8 cellular contexts compared by ENCODE assay signal in genomic region chr2:158745067-158745865, GRCh38. TPM values are rescaled to one million over a fixed set of nuclear protein-coding genes. Genes with fewer than 3 reads are reported as not detected.
A peak's percentile ranks its signal among the peaks of the same experiment; 100 is the strongest.
DNase-seq lines count a peak whose midpoint lies in the region; ATAC-seq and TF ChIP-seq lines count a peak whose summit lies in the region.

No MANE protein-coding gene starts in this region.

- no peaks in the 10 kb centered on the region for H3K79me2 ChIP-seq in neural cell (replicated peaks; ENCODE audit: insufficient read depth, low read length)

- TF ChIP-seq RAD21 in neural cell (conservative IDR thresholded peaks at IDR 0.05) = peak; percentile 91

- H3K36me3 ChIP-seq in neural cell (ENCODE audit: insufficient read depth, low read length) = no peaks in the 10 kb centered on the region

- H3K9me2 ChIP-seq in neural cell (ENCODE audit: insufficient read depth, low read length) = no peaks in the 10 kb centered on the region

- no peaks in the 10 kb centered on the region for H3K27me3 ChIP-seq in neural cell (ENCODE audit: insufficient read depth, low read depth, low read length)

- no peaks in the 10 kb centered on the region for H3K36me3 Mint-ChIP-seq in HFFc6 (ENCODE audit: low read depth)

- H3K4me1 Mint-ChIP-seq in HFFc6 (ENCODE audit: low read depth) = peaks cover 18% of the 10 kb centered on the region

- H3K27ac ChIP-seq in neural cell (ENCODE audit: low read length) = peak overlapping the region; percentile 59

- no peak overlapping the region for H3K27ac Mint-ChIP-seq in HFFc6

- peak overlapping the region; percentile 45 for H2AFZ ChIP-seq in neural cell (ENCODE audit: low read depth, low read length)

- no peak for ATAC-seq in activated CD4-positive, CD25-positive, alpha-beta regulatory T cell treated with anti-CD3 and anti-CD28 coated beads, Interleukin-2, amount 50 U/mL, for 24 hours
- no peak for ATAC-seq in GM21825 (IDR thresholded peaks at IDR 0.05; ENCODE audit: unreplicated experiment)

- TF ChIP-seq CTCF in HFFc6 (IDR thresholded peaks at IDR 0.05) (peak; percentile 77), fibroblast of pulmonary artery (IDR thresholded peaks at IDR 0.05; ENCODE audit: low read length, missing control alignments) (peak; percentile 70), neural cell (IDR thresholded peaks at IDR 0.05; ENCODE audit: poor library complexity, severe bottlenecking) (peak; percentile 92)

- no peaks in the 10 kb centered on the region for H4K20me1 ChIP-seq in neural cell (ENCODE audit: insufficient read depth)

- no peak for TF ChIP-seq EP300 in neural cell (conservative IDR thresholded peaks at IDR 0.05; ENCODE audit: poor library complexity, severe bottlenecking)

- no peaks in the 10 kb centered on the region for H3K9me3 ChIP-seq in neural cell (ENCODE audit: low read length)

- peaks cover 18% of the 10 kb centered on the region for H3K27me3 Mint-ChIP-seq in HFFc6 (ENCODE audit: insufficient read depth)

- no peak overlapping the region for H3K4me3 Mint-ChIP-seq in HFFc6

- H3K4me3 ChIP-seq in fibroblast of pulmonary artery (replicated peaks; ENCODE audit: low read depth, low read length) (no peak overlapping the region), neural cell (ENCODE audit: low read length) (peak overlapping the region; percentile 57)

- H3K9ac ChIP-seq in neural cell (ENCODE audit: low read length) = peak overlapping the region; percentile 49

- H3F3A ChIP-seq in neural cell (ENCODE audit: insufficient read depth, low read length, poor library complexity, severe bottlenecking) = no peaks in the 10 kb centered on the region

- DNase-seq in GM04504 (ENCODE audit: low read depth) (peak; percentile 23), HFFc6 (peak; percentile 41), NCI-H2081 (lab: John Stamatoyannopoulos, UW) (peak; percentile 59 to 63), fibroblast of pulmonary artery (ENCODE audit: low read depth) (peak; percentile 82)
- DNase-seq in activated CD4-positive, alpha-beta T cell treated with anti-CD3 and anti-CD28 coated beads, Interleukin-2, amount 50 U/mL, for 1 hour = peak; percentile 27

- no peaks in the 10 kb centered on the region for H3K9me3 Mint-ChIP-seq in HFFc6

- H3K4me2 ChIP-seq in neural cell (ENCODE audit: low read length) = peak overlapping the region; percentile 20

TF ChIP-seq in neural cell, 6 proteins besides CTCF, POLR2A, EP300 and RAD21:
- no peak for TF ChIP-seq EZH2 (IDR thresholded peaks at IDR 0.05; ENCODE audit: borderline replicate concordance, insufficient read depth, low read length, poor library complexity, severe bottlenecking)
- peak; percentile 94 for TF ChIP-seq SMC3 (conservative IDR thresholded peaks at IDR 0.05; ENCODE audit: poor library complexity)
- TF ChIP-seq REST (IDR thresholded peaks at IDR 0.05; ENCODE audit: borderline replicate concordance) = peak; percentile 31
- TF ChIP-seq MXI1 (conservative IDR thresholded peaks at IDR 0.05; ENCODE audit: poor library complexity, severe bottlenecking) = peak; percentile 18
- TF ChIP-seq TAF1 (IDR thresholded peaks at IDR 0.05; ENCODE audit: low read depth) = no peak
- peak; percentile 28 for TF ChIP-seq POLR2AphosphoS5 (IDR thresholded peaks at IDR 0.05)

RNA-seq across cellular contexts. Expression of gene DAPL1, which starts 49.9 kb away (rescaled TPM):
- not detected for total RNA-seq in HFFc6 (2021; fragmentation: NEBNext Ultra II Directional; extraction: Animal tissue kit (Norgen Biotek cat#: 25700))
- 0.94 and 4.2 TPM in 2 replicates for polyA plus RNA-seq in neural cell
- polyA minus RNA-seq in neural cell = not detected in 2 replicates

Comparison
In these comparisons a context has a peak if more than half of its experiments do, and no peak if none do; other contexts are left out.
1. DNase-seq: peak in every context shown above with its lines; median percentile 82 in fibroblast of pulmonary artery; 61 in NCI-H2081; 41 in HFFc6; 27 in activated CD4-positive, alpha-beta T cell treated with anti-CD3 and anti-CD28 coated beads, Interleukin-2, amount 50 U/mL, for 1 hour; 23 in GM04504.